ENCODE assay signal across 12 cellular contexts in the genomic region with DNA sequence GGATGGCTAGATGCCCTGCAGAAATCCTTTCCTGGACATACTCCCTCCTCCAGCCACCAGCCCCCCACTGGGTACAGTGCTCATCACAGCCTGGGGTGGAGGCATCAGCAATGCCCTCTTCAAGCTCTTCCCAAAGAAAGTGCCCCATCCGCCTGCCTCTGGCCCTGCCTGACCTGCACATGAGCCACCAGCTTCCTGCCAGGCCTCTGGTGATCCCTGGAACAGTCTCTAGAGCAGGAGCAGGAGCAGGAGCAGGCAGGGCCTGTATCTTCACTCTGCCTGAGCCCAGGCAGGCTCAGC. TPM values are rescaled to one million over a fixed set of nuclear protein-coding genes. Genes with fewer than 3 reads are reported as not detected.
DNase-seq lines count a peak whose midpoint lies in the region; ATAC-seq lines count a peak whose summit lies in the region.
"Had no signal": no experiment of that assay in that cellular context is flagged by ENCODE, and none has a peak within 500 bp of the region (broad histone marks: within the 10 kb centered on the region; RNA-seq: fewer than 3 reads in every experiment).

No MANE protein-coding gene starts in this region.

- ATAC-seq in HG03066 (IDR thresholded peaks at IDR 0.05; ENCODE audit: low read depth, unreplicated experiment) (peak; percentile 1), HG03175 (IDR thresholded peaks at IDR 0.05; ENCODE audit: unreplicated experiment) (no peak), GM21423 (IDR thresholded peaks at IDR 0.05; ENCODE audit: unreplicated experiment) (no peak)
- no peak for ATAC-seq in stimulated activated memory B cell treated with anti-CD40 and anti-IgM and Interleukin-4, amounts not matched to agents 10 μg/mL and 1 μg/mL and 100 μg/mL, for 72 hours

- H3K9me3 Mint-ChIP-seq in activated CD4-positive, alpha-beta T cell treated with anti-CD3 and anti-CD28 coated beads, Interleukin-2, amount 10 ng/mL, durations not matched to agents 7 days and 5 days = no peaks in the 10 kb centered on the region
- H3K9me3 Mint-ChIP-seq in activated naive CD8-positive, alpha-beta T cell (ENCODE audit: low read depth) = no peaks in the 10 kb centered on the region
- H3K9me3 Mint-ChIP-seq in stimulated activated memory B cell treated with anti-CD40 and anti-IgM and Interleukin-4, amounts not matched to agents 10 μg/mL and 1 μg/mL and 100 μg/mL, for 72 hours = no peaks in the 10 kb centered on the region

- peaks cover 23% of the 10 kb centered on the region for H3K36me3 Mint-ChIP-seq in activated CD4-positive, alpha-beta T cell treated with anti-CD3 and anti-CD28 coated beads, Interleukin-2, amount 10 ng/mL, durations not matched to agents 7 days and 5 days (ENCODE audit: low read depth)
- H3K36me3 Mint-ChIP-seq in activated naive CD8-positive, alpha-beta T cell = no peaks in the 10 kb centered on the region
- no peaks in the 10 kb centered on the region for H3K36me3 Mint-ChIP-seq in stimulated activated memory B cell treated with anti-CD40 and anti-IgM and Interleukin-4, amounts not matched to agents 10 μg/mL and 1 μg/mL and 100 μg/mL, for 72 hours

- peak overlapping the region; percentile 78 for H3K4me3 Mint-ChIP-seq in activated CD4-positive, alpha-beta T cell treated with anti-CD3 and anti-CD28 coated beads, Interleukin-2, amount 10 ng/mL, durations not matched to agents 7 days and 5 days
- H3K4me3 Mint-ChIP-seq in activated naive CD8-positive, alpha-beta T cell = peak overlapping the region; percentile 87
- peak overlapping the region; percentile 58 for H3K4me3 Mint-ChIP-seq in stimulated activated memory B cell treated with anti-CD40 and anti-IgM and Interleukin-4, amounts not matched to agents 10 μg/mL and 1 μg/mL and 100 μg/mL, for 72 hours

- H3K27me3 Mint-ChIP-seq in activated CD4-positive, alpha-beta T cell treated with anti-CD3 and anti-CD28 coated beads, Interleukin-2, amount 10 ng/mL, durations not matched to agents 7 days and 5 days = no peaks in the 10 kb centered on the region
- H3K27me3 Mint-ChIP-seq in activated naive CD8-positive, alpha-beta T cell = no peaks in the 10 kb centered on the region
- H3K27me3 Mint-ChIP-seq in stimulated activated memory B cell treated with anti-CD40 and anti-IgM and Interleukin-4, amounts not matched to agents 10 μg/mL and 1 μg/mL and 100 μg/mL, for 72 hours = no peaks in the 10 kb centered on the region

- no peak for DNase-seq in activated CD4-positive, alpha-beta T cell treated with anti-CD3 and anti-CD28 coated beads, Interleukin-2, amount 10 ng/mL, durations not matched to agents 7 days and 5 days
- DNase-seq in activated CD4-positive, alpha-beta T cell treated with anti-CD3 and anti-CD28 coated beads for 4 hours = no peak
- DNase-seq in hippocampal formation (lab: John Stamatoyannopoulos, UW) = no peak
- DNase-seq: GM23248, NCI-H2171 treated with DMSO at 0.1 percent for 48 hours, PC-9, T-helper 9 cell had no signal

- peaks cover 90% of the 10 kb centered on the region for H3K4me1 Mint-ChIP-seq in activated CD4-positive, alpha-beta T cell treated with anti-CD3 and anti-CD28 coated beads, Interleukin-2, amount 10 ng/mL, durations not matched to agents 7 days and 5 days
- peaks cover 90% of the 10 kb centered on the region for H3K4me1 Mint-ChIP-seq in activated naive CD8-positive, alpha-beta T cell (ENCODE audit: low read depth)
- peaks cover 74% of the 10 kb centered on the region for H3K4me1 Mint-ChIP-seq in stimulated activated memory B cell treated with anti-CD40 and anti-IgM and Interleukin-4, amounts not matched to agents 10 μg/mL and 1 μg/mL and 100 μg/mL, for 72 hours

- POLR2A ChIA-PET in activated CD4-positive, alpha-beta T cell treated with anti-CD3 and anti-CD28 coated beads, Interleukin-2, amount 10 ng/mL, durations not matched to agents 7 days and 5 days (lab: Charles Lee) = no interaction called here

- peak overlapping the region; percentile 91 for H3K27ac Mint-ChIP-seq in activated CD4-positive, alpha-beta T cell treated with anti-CD3 and anti-CD28 coated beads, Interleukin-2, amount 10 ng/mL, durations not matched to agents 7 days and 5 days
- peak overlapping the region; percentile 99 for H3K27ac Mint-ChIP-seq in activated naive CD8-positive, alpha-beta T cell
- H3K27ac Mint-ChIP-seq in stimulated activated memory B cell treated with anti-CD40 and anti-IgM and Interleukin-4, amounts not matched to agents 10 μg/mL and 1 μg/mL and 100 μg/mL, for 72 hours = peak overlapping the region; percentile 89

- CTCF ChIA-PET in activated CD4-positive, alpha-beta T cell treated with anti-CD3 and anti-CD28 coated beads, Interleukin-2, amount 10 ng/mL, durations not matched to agents 7 days and 5 days (lab: Charles Lee) = interaction anchor here (1.1 to 3.8 kb wide), 6 partner anchors 9 to 140 kb away, joined by 3 to 23 read pairs (median 4); no protein-coding TSS in a partner anchor

RNA-seq across cellular contexts. Expression of gene CAB39, which starts 54.1 kb away (rescaled TPM):
- 100 to 1,000 TPM; 135 to 154 TPM for total RNA-seq in activated CD4-positive, alpha-beta T cell treated with anti-CD3 and anti-CD28 coated beads, Interleukin-2, amount 10 ng/mL, durations not matched to agents 7 days and 5 days
